10 cellular contexts compared by ENCODE assay signal in genomic region chr12:109358154-109358869, GRCh38. TPM values are rescaled to one million over a fixed set of nuclear protein-coding genes. Genes with fewer than 3 reads are reported as not detected.
DNase-seq lines count a peak whose midpoint lies in the region; ATAC-seq and TF ChIP-seq lines count a peak whose summit lies in the region.
"Had no signal": no experiment of that assay in that cellular context is flagged by ENCODE, and none has a peak within 500 bp of the region (broad histone marks: within the 10 kb centered on the region; RNA-seq: fewer than 3 reads in every experiment).

No MANE protein-coding gene starts in this region.

- ATAC-seq in activated naive CD4-positive, alpha-beta T cell treated with anti-CD3 and anti-CD28 coated beads, Interleukin-2, amount 50 U/mL, for 72 hours: peak; percentile 80 to 100
- ATAC-seq in HG03378 (IDR thresholded peaks at IDR 0.05; ENCODE audit: unreplicated experiment) (peak; percentile 54), upper lobe of right lung (peak; percentile 46)

- peaks cover 31% of the 10 kb centered on the region for H3K27me3 Mint-ChIP-seq in activated naive CD4-positive, alpha-beta T cell treated with anti-CD3 and anti-CD28 coated beads, Interleukin-2, amount 10 ng/mL, durations not matched to agents 7 days and 5 days

- H3K9me3 Mint-ChIP-seq in activated naive CD4-positive, alpha-beta T cell treated with anti-CD3 and anti-CD28 coated beads, Interleukin-2, amount 50 U/mL, for 72 hours: no peaks in the 10 kb centered on the region
- H3K9me3 Mint-ChIP-seq in activated naive CD4-positive, alpha-beta T cell treated with anti-CD3 and anti-CD28 coated beads, Interleukin-2, amount 10 ng/mL, durations not matched to agents 7 days and 5 days: no peaks in the 10 kb centered on the region

- no peak overlapping the region for H3K27ac ChIP-seq in upper lobe of right lung
- no peak overlapping the region for H3K27ac ChIP-seq in ovary
- H3K27ac ChIP-seq in RWPE1: no peak overlapping the region

- H3K4me1 Mint-ChIP-seq in activated naive CD4-positive, alpha-beta T cell treated with anti-CD3 and anti-CD28 coated beads, Interleukin-2, amount 10 ng/mL, durations not matched to agents 7 days and 5 days: peaks cover 4% of the 10 kb centered on the region

- POLR2A ChIA-PET in RWPE1 (lab: Yijun Ruan, JAX; ENCODE audit: low non-redundant PET): no interaction called here

- TF ChIP-seq CTCF in upper lobe of right lung (IDR thresholded peaks at IDR 0.05) (no peak), ovary (IDR thresholded peaks at IDR 0.05) (no peak), RWPE1 (conservative IDR thresholded peaks at IDR 0.05; ENCODE audit: low read depth) (no peak)

- no peak for TF ChIP-seq POLR2A in ovary (IDR thresholded peaks at IDR 0.05)

- H3K4me3 ChIP-seq in adipocyte (ENCODE audit: low read length): peak overlapping the region; percentile 66
- H3K4me3 ChIP-seq in upper lobe of right lung: peak overlapping the region; percentile 3
- no peak overlapping the region for H3K4me3 ChIP-seq in ovary

- peaks cover 16% of the 10 kb centered on the region for H3K27me3 ChIP-seq in adipocyte (replicated peaks; ENCODE audit: control insufficient read depth, insufficient read depth, low read length)
- H3K27me3 ChIP-seq in upper lobe of right lung: peaks cover 24% of the 10 kb centered on the region
- no peaks in the 10 kb centered on the region for H3K27me3 ChIP-seq in ovary
- H3K27me3 ChIP-seq: BLaER1 treated with 17β-estradiol and CSF1 and Interleukin-3, amounts not matched to agents 10 nM and 100 nM had no signal

- no peak for TF ChIP-seq EP300 in ovary (IDR thresholded peaks at IDR 0.05)

- H3K36me3 ChIP-seq in adipocyte (ENCODE audit: control insufficient read depth, insufficient read depth, low read length, severe bottlenecking) (no peaks in the 10 kb centered on the region), upper lobe of right lung (no peaks in the 10 kb centered on the region), ovary (no peaks in the 10 kb centered on the region)
- H3K36me3 ChIP-seq: BLaER1 treated with 17β-estradiol and CSF1 and Interleukin-3, amounts not matched to agents 10 nM and 100 nM had no signal

- no peak overlapping the region for H3K4me3 Mint-ChIP-seq in activated naive CD4-positive, alpha-beta T cell treated with anti-CD3 and anti-CD28 coated beads, Interleukin-2, amount 10 ng/mL, durations not matched to agents 7 days and 5 days

- H3K9ac ChIP-seq in adipocyte (ENCODE audit: low read length): no peak overlapping the region

- H3K4me1 ChIP-seq in adipocyte (ENCODE audit: control insufficient read depth, insufficient read depth, low read length) (no peaks in the 10 kb centered on the region), upper lobe of right lung (no peaks in the 10 kb centered on the region), ovary (ENCODE audit: insufficient read depth) (peaks cover 2% of the 10 kb centered on the region)

- H3K9me3 ChIP-seq in adipocyte (ENCODE audit: control insufficient read depth, low read length) (no peaks in the 10 kb centered on the region), upper lobe of right lung (no peaks in the 10 kb centered on the region), ovary (no peaks in the 10 kb centered on the region)
- H3K9me3 ChIP-seq: BLaER1 treated with 17β-estradiol and CSF1 and Interleukin-3, amounts not matched to agents 10 nM and 100 nM had no signal

- H3K36me3 Mint-ChIP-seq in activated naive CD4-positive, alpha-beta T cell treated with anti-CD3 and anti-CD28 coated beads, Interleukin-2, amount 50 U/mL, for 72 hours: no peaks in the 10 kb centered on the region
- H3K36me3 Mint-ChIP-seq in activated naive CD4-positive, alpha-beta T cell treated with anti-CD3 and anti-CD28 coated beads, Interleukin-2, amount 10 ng/mL, durations not matched to agents 7 days and 5 days: no peaks in the 10 kb centered on the region

- peak in 1 of 2 donors; percentile 8 for DNase-seq in activated naive CD4-positive, alpha-beta T cell treated with anti-CD3 and anti-CD28 coated beads, Interleukin-2, amount 50 U/mL, for 72 hours (ENCODE audit: low spot score in 2 of 2)
- DNase-seq in activated naive CD4-positive, alpha-beta T cell treated with anti-CD3 and anti-CD28 coated beads, Interleukin-2, amount 10 ng/mL, durations not matched to agents 7 days and 5 days: no peak
- DNase-seq in adipocyte (ENCODE audit: low read depth) (peak; percentile 0), upper lobe of right lung (no peak), ovary (no peak), RWPE1 (ENCODE audit: low spot score) (no peak)
- DNase-seq in stimulated activated CD4-positive, alpha-beta T cell treated with anti-CD3 and anti-CD28 coated beads, Interleukin-4, amount 100 ng/mL, for 1 hour: no peak

- CTCF ChIA-PET in activated naive CD4-positive, alpha-beta T cell treated with anti-CD3 and anti-CD28 coated beads, Interleukin-2, amount 10 ng/mL, durations not matched to agents 7 days and 5 days (lab: Charles Lee): no interaction called here
- CTCF ChIA-PET in RWPE1 (lab: Yijun Ruan, JAX): no interaction called here

- H3K27ac Mint-ChIP-seq in activated naive CD4-positive, alpha-beta T cell treated with anti-CD3 and anti-CD28 coated beads, Interleukin-2, amount 50 U/mL, for 72 hours: peak overlapping the region in 1 of 2 donors; percentile 55
- no peak overlapping the region for H3K27ac Mint-ChIP-seq in activated naive CD4-positive, alpha-beta T cell treated with anti-CD3 and anti-CD28 coated beads, Interleukin-2, amount 10 ng/mL, durations not matched to agents 7 days and 5 days

- 13 to 50% (median 20%) methylated on average over 10 of the region's 10 CpGs for WGBS in ovary, 3 donors

- intact Hi-C loops in upper lobe of right lung (cut with DNase I) (no loop called here), ovary (cut with DNase I) (no loop called here)

RNA-seq across cellular contexts. Expression of gene MYO1H, which starts 10.6 kb away (rescaled TPM):
- not detected for total RNA-seq in activated naive CD4-positive, alpha-beta T cell treated with anti-CD3 and anti-CD28 coated beads, Interleukin-2, amount 50 U/mL, for 72 hours
- total RNA-seq in upper lobe of right lung (0.64 TPM), ovary (under 1 TPM in 2 of 7 donors, not detected in 5; 0.12 to 0.34 TPM)
- under 1 TPM in 1 of 2 donors, not detected in 1; 0.12 TPM for polyA plus RNA-seq in ovary
- total RNA-seq: liver had no signal
- polyA plus RNA-seq: liver had no signal

RNA-seq across cellular contexts. Expression of gene FOXN4, which starts 49.2 kb away (rescaled TPM):
- not detected for total RNA-seq in activated naive CD4-positive, alpha-beta T cell treated with anti-CD3 and anti-CD28 coated beads, Interleukin-2, amount 50 U/mL, for 72 hours
- not detected for total RNA-seq in upper lobe of right lung
- under 1 TPM in 2 of 7 donors, not detected in 5; 0.20 to 0.80 TPM for total RNA-seq in ovary
- polyA plus RNA-seq in ovary: under 1 TPM in 1 of 2 donors, not detected in 1; 0.05 TPM
- total RNA-seq: liver had no signal
- polyA plus RNA-seq: liver had no signal
